Comparison of ENCODE assay signal across 1 cellular context in genomic region chr6:169096326-169096882, GRCh38.
TF ChIP-seq lines count a peak whose summit lies in the region.

No MANE protein-coding gene starts in this region.

TF ChIP-seq in K562, 482 proteins besides CTCF, POLR2A, EP300 and RAD21 (continued from another document):
- TF ChIP-seq GTF2B (IDR thresholded peaks at IDR 0.05; ENCODE audit: extremely low read depth, insufficient read length): no peak
- no peak for TF ChIP-seq ARHGAP35 (IDR thresholded peaks at IDR 0.05; ENCODE audit: partially characterized antibody)
- no peak for TF ChIP-seq ZNF695 (CRISPR knock-in tag; IDR thresholded peaks at IDR 0.05)
- TF ChIP-seq ZNF696 (CRISPR knock-in tag; conservative IDR thresholded peaks at IDR 0.05): no peak
- TF ChIP-seq, protein P1, sequence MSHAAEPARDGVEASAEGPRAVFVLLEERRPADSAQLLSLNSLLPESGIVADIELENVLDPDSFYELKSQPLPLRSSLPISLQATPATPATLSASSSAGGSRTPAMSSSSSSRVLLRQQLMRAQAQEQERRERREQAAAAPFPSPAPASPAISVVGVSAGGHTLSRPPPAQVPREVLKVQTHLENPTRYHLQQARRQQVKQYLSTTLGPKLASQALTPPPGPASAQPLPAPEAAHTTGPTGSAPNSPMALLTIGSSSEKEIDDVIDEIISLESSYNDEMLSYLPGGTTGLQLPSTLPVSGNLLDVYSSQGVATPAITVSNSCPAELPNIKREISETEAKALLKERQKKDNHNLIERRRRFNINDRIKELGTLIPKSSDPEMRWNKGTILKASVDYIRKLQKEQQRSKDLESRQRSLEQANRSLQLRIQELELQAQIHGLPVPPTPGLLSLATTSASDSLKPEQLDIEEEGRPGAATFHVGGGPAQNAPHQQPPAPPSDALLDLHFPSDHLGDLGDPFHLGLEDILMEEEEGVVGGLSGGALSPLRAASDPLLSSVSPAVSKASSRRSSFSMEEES (CRISPR knock-in tag; IDR thresholded peaks at IDR 0.05): no peak
- no peak for TF ChIP-seq FOXP1 (CRISPR knock-in tag; IDR thresholded peaks at IDR 0.05)
- no peak for TF ChIP-seq RBM15 (IDR thresholded peaks at IDR 0.05; ENCODE audit: insufficient read depth, low read length)
